In the genomic region with DNA sequence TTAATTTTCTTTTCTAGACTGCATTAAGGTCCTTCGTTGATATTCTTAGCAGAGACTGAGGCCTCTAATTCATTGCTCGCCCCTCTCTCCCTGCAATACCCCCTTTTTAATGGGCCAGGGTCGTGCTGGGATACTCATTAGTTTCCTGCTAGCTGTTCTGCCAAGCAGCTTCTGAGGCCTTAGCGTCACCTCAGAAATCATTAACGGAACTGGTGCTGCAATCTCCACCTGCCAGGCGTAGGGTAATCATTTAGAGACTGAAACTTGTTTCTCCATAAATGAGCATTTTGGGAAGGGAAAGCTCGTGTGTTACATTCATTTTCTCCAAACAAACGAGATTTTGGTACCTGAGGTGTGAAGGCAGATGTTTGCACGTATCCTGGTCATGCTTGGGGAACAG, we compare ENCODE assay signal across 28 cellular contexts.
"Had no signal": no experiment of that assay in that cellular context is flagged by ENCODE, and none has a peak within 500 bp of the region (broad histone marks: within the 10 kb centered on the region; RNA-seq: fewer than 3 reads in every experiment).

No MANE protein-coding gene starts in this region.

- H3K9ac ChIP-seq: neural progenitor cell had no signal

- DNase-seq: activated CD4-positive, alpha-beta T cell treated with anti-CD3 and anti-CD28 coated beads for 48 hours; activated CD4-positive, alpha-beta T cell treated with anti-CD3 and anti-CD28 coated beads, Interleukin-2, amount 50 U/mL, for 48 hours; activated CD8-positive, alpha-beta memory T cell treated with anti-CD3 and anti-CD28 coated beads for 24 hours; activated effector memory CD4-positive, alpha-beta T cell treated with Interleukin-2 at 50 U/mL for 16 hours; activated naive CD4-positive, alpha-beta T cell treated with Interleukin-2 at 50 U/mL for 16 hours; activated naive CD8-positive, alpha-beta T cell treated with anti-CD3 and anti-CD28 coated beads for 36 hours; adrenal gland; brain microvascular endothelial cell; cortex of kidney; effector memory CD8-positive, alpha-beta T cell; foreskin fibroblast; heart left ventricle; mammary epithelial cell; midbrain; naive thymus-derived CD8-positive, alpha-beta T cell; posterior cingulate gyrus; sigmoid colon; small intestine; stimulated activated CD4-positive, alpha-beta T cell treated with anti-CD3 and anti-CD28 coated beads, Interleukin-4, amount 100 ng/mL, for 24 hours; trophoblast cell had no signal

- H3K4me3 ChIP-seq: adrenal gland, ascending aorta, heart left ventricle, neural progenitor cell, sigmoid colon, thoracic aorta had no signal

- H3K36me3 Mint-ChIP-seq: activated naive CD8-positive, alpha-beta T cell treated with anti-CD3 and anti-CD28 coated beads for 36 hours; naive thymus-derived CD8-positive, alpha-beta T cell; neural progenitor cell; stimulated activated effector memory CD8-positive, alpha-beta T cell treated with anti-CD3 and anti-CD28 coated beads, Interleukin-12 subunit alpha, Interleukin-12 subunit beta, amount 100 ng/mL, for 72 hours had no signal

- H3K27ac ChIP-seq: adrenal gland, ascending aorta, brain microvascular endothelial cell, heart left ventricle, neural progenitor cell, sigmoid colon, thoracic aorta, VCaP had no signal

- H3K4me1 Mint-ChIP-seq: activated naive CD8-positive, alpha-beta T cell treated with anti-CD3 and anti-CD28 coated beads for 36 hours; naive thymus-derived CD8-positive, alpha-beta T cell; stimulated activated effector memory CD8-positive, alpha-beta T cell treated with anti-CD3 and anti-CD28 coated beads, Interleukin-12 subunit alpha, Interleukin-12 subunit beta, amount 100 ng/mL, for 72 hours had no signal

- H3K27me3 Mint-ChIP-seq: activated naive CD8-positive, alpha-beta T cell treated with anti-CD3 and anti-CD28 coated beads for 36 hours; effector memory CD8-positive, alpha-beta T cell; stimulated activated naive CD8-positive, alpha-beta T cell treated with anti-CD3 and anti-CD28 coated beads, Interleukin-15, Interleukin-2, amounts not matched to agents 100 ng/mL and 50 ng/mL, for 24 hours had no signal

- H3K4me1 ChIP-seq: adrenal gland, ascending aorta, heart left ventricle, neural progenitor cell, sigmoid colon had no signal

- H3K9me3 Mint-ChIP-seq: activated naive CD8-positive, alpha-beta T cell treated with anti-CD3 and anti-CD28 coated beads for 36 hours; neural progenitor cell had no signal

- H2AFZ ChIP-seq: neural progenitor cell had no signal

- H3K27me3 ChIP-seq: adrenal gland, ascending aorta, brain microvascular endothelial cell, heart left ventricle, neural progenitor cell, sigmoid colon had no signal

- ATAC-seq: effector memory CD8-positive, alpha-beta T cell; heart left ventricle; naive thymus-derived CD8-positive, alpha-beta T cell; stimulated activated effector memory CD8-positive, alpha-beta T cell treated with anti-CD3 and anti-CD28 coated beads, Interleukin-12 subunit alpha, Interleukin-12 subunit beta, amount 100 ng/mL, for 72 hours had no signal

- H3K4me3 Mint-ChIP-seq: activated naive CD8-positive, alpha-beta T cell treated with anti-CD3 and anti-CD28 coated beads for 36 hours; effector memory CD8-positive, alpha-beta T cell; naive thymus-derived CD8-positive, alpha-beta T cell; neural progenitor cell; stimulated activated effector memory CD8-positive, alpha-beta T cell treated with anti-CD3 and anti-CD28 coated beads, Interleukin-12 subunit alpha, Interleukin-12 subunit beta, amount 100 ng/mL, for 72 hours; stimulated activated naive CD8-positive, alpha-beta T cell treated with anti-CD3 and anti-CD28 coated beads, Interleukin-15, Interleukin-2, amounts not matched to agents 100 ng/mL and 50 ng/mL, for 24 hours had no signal

- H3K9me3 ChIP-seq: adrenal gland, ascending aorta, heart left ventricle, thoracic aorta had no signal

- H3K36me3 ChIP-seq: adrenal gland, ascending aorta, brain microvascular endothelial cell, heart left ventricle, neural progenitor cell, sigmoid colon, thoracic aorta had no signal

- H3K4me2 ChIP-seq: neural progenitor cell had no signal

- FAIRE-seq: small intestine, TTC549, urothelium cell line had no signal

- H3K27ac Mint-ChIP-seq: activated naive CD8-positive, alpha-beta T cell treated with anti-CD3 and anti-CD28 coated beads for 36 hours; effector memory CD8-positive, alpha-beta T cell; naive thymus-derived CD8-positive, alpha-beta T cell; neural progenitor cell; stimulated activated effector memory CD8-positive, alpha-beta T cell treated with anti-CD3 and anti-CD28 coated beads, Interleukin-12 subunit alpha, Interleukin-12 subunit beta, amount 100 ng/mL, for 72 hours; stimulated activated naive CD8-positive, alpha-beta T cell treated with anti-CD3 and anti-CD28 coated beads, Interleukin-15, Interleukin-2, amounts not matched to agents 100 ng/mL and 50 ng/mL, for 24 hours had no signal
